26 cellular contexts compared by ENCODE assay signal in the genomic region with DNA sequence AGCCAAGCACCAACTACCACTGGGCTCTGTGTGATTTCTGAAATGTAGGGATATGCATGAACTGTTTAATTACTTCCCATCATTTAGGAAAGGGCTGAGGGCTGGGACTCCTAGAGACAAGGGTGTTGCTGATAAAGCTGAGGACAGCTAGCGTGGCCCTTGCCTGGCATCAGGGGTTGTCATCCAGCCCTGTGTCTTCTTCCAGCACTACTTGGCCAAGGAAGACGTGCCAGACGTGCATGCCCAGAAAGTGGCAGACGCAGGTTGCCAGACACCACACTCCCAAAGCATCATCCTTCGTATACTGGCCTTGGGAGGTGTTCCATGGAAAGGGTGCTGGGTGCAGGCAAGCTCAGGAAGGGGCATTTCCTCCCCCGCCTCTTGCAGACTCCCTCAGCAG.
DNase-seq lines count a peak whose midpoint lies in the region; ATAC-seq and TF ChIP-seq lines count a peak whose summit lies in the region.
"Had no signal": no experiment of that assay in that cellular context is flagged by ENCODE, and none has a peak within 500 bp of the region (broad histone marks: within the 10 kb centered on the region; RNA-seq: fewer than 3 reads in every experiment).

No MANE protein-coding gene starts in this region.

- 47 to 68% methylated on average over 3 to 5 of the region's 6 CpGs for WGBS in gastroesophageal sphincter (ENCODE audit: low coverage in 1 of 2), 2 donors
- WGBS in transverse colon (ENCODE audit: low coverage in 1 of 2), 2 donors = 92% methylated on average over 5 of the region's 6 CpGs; no CpG with 5 or more reads in 1 of the 2 donors

- no peak for TF ChIP-seq EP300 in gastroesophageal sphincter (IDR thresholded peaks at IDR 0.05)
- TF ChIP-seq EP300 in transverse colon (IDR thresholded peaks at IDR 0.05; ENCODE audit: low read depth) = no peak

- ATAC-seq in gastroesophageal sphincter = no peak
- ATAC-seq: activated CD8-positive, alpha-beta T cell treated with anti-CD3 and anti-CD28 coated beads for 36 hours; effector memory CD8-positive, alpha-beta T cell; stimulated activated effector memory CD8-positive, alpha-beta T cell treated with anti-CD3 and anti-CD28 coated beads, Interleukin-12 subunit alpha, Interleukin-12 subunit beta, amount 100 ng/mL, for 72 hours; upper lobe of right lung had no signal

- intact Hi-C loops in breast epithelium (cut with DNase I; ENCODE audit: low total_unique reads) = no loop called here
- intact Hi-C loops in MCF 10A (cut with micrococcal nuclease) = no loop called here
- intact Hi-C loops in transverse colon (cut with DNase I; ENCODE audit: low total_unique reads) = no loop called here
- intact Hi-C loops in activated T-helper 2 cell treated with anti-CD3 and anti-CD28 coated beads, Interferon-gamma antibody, Interleukin-2, Interleukin-4, amounts not matched to agents 10 μg/mL and 5 μg/mL and 100 μg/mL, durations not matched to agents 14 hours and 24 hours and 36 hours (cut with micrococcal nuclease) = no loop called here

- POLR2A ChIA-PET in MCF 10A (lab: Yijun Ruan, JAX) (no interaction called here), RWPE1 (lab: Yijun Ruan, JAX; ENCODE audit: low non-redundant PET) (no interaction called here)

- TF ChIP-seq POLR2A in breast epithelium (IDR thresholded peaks at IDR 0.05) (no peak), gastroesophageal sphincter (IDR thresholded peaks at IDR 0.05) (no peak), transverse colon (IDR thresholded peaks at IDR 0.05) (no peak)

- no peaks in the 10 kb centered on the region for H3K36me3 ChIP-seq in breast epithelium
- peaks cover 0 to 6% of the 10 kb centered on the region in 2 donors for H3K36me3 ChIP-seq in gastroesophageal sphincter
- H3K36me3 ChIP-seq in transverse colon = no peaks in the 10 kb centered on the region
- H3K36me3 ChIP-seq: heart right ventricle, upper lobe of right lung had no signal

- CTCF ChIA-PET in MCF 10A (lab: Yijun Ruan, JAX) (interaction anchor here (1.0 kb wide), 1 partner anchor 29 kb away, joined by 3 read pairs; no protein-coding TSS in a partner anchor), RWPE1 (lab: Yijun Ruan, JAX) (no interaction called here)

- H3K36me3 Mint-ChIP-seq in MCF 10A (ENCODE audit: insufficient read depth, unreplicated experiment) = no peaks in the 10 kb centered on the region
- peaks cover 3% of the 10 kb centered on the region for H3K36me3 Mint-ChIP-seq in nephron (ENCODE audit: low read depth)
- peaks cover 39% of the 10 kb centered on the region for H3K36me3 Mint-ChIP-seq in activated T-helper 2 cell treated with anti-CD3 and anti-CD28 coated beads, Interferon-gamma antibody, Interleukin-2, Interleukin-4, amounts not matched to agents 10 μg/mL and 5 μg/mL and 100 μg/mL, durations not matched to agents 14 hours and 24 hours and 36 hours (ENCODE audit: low read depth)
- H3K36me3 Mint-ChIP-seq: stimulated activated effector memory CD8-positive, alpha-beta T cell treated with anti-CD3 and anti-CD28 coated beads, Interleukin-12 subunit alpha, Interleukin-12 subunit beta, amount 100 ng/mL, for 72 hours had no signal

- H3K9me3 ChIP-seq in breast epithelium = no peaks in the 10 kb centered on the region
- H3K9me3 ChIP-seq in gastroesophageal sphincter = no peaks in the 10 kb centered on the region
- no peaks in the 10 kb centered on the region for H3K9me3 ChIP-seq in transverse colon
- H3K9me3 ChIP-seq: heart right ventricle, upper lobe of right lung had no signal

- in situ Hi-C loops in transverse colon (cut with MboI; ENCODE audit: low pct_ligation_motif_present in 1 of 4, low pct_unique_long_range_greater_than_20kb in 1 of 4, low sequenced_read_pairs in 3 of 4) = no loop called here

- H3K27ac ChIP-seq in breast epithelium (peak overlapping the region; percentile 19 to 67), gastroesophageal sphincter (peak overlapping the region in 3 of 4 donors; percentile 17 to 56 (median 47)), transverse colon (peak overlapping the region in 3 of 4 donors; percentile 28 to 69 (median 32)), RWPE1 (no peak overlapping the region)
- H3K27ac ChIP-seq: 22Rv1, KMS-11, parathyroid adenoma, upper lobe of right lung had no signal

- BruUV-seq in MCF 10A (replicated peaks; lab: Mats Ljungman, UMichigan) = no TSS peak

- no peaks in the 10 kb centered on the region for H3K27me3 Mint-ChIP-seq in MCF 10A (ENCODE audit: insufficient read depth, unreplicated experiment)
- H3K27me3 Mint-ChIP-seq in nephron (ENCODE audit: low read depth) = peaks cover 12% of the 10 kb centered on the region
- no peaks in the 10 kb centered on the region for H3K27me3 Mint-ChIP-seq in activated T-helper 2 cell treated with anti-CD3 and anti-CD28 coated beads, Interferon-gamma antibody, Interleukin-2, Interleukin-4, amounts not matched to agents 10 μg/mL and 5 μg/mL and 100 μg/mL, durations not matched to agents 14 hours and 24 hours and 36 hours (ENCODE audit: low read depth)
- H3K27me3 Mint-ChIP-seq: activated CD8-positive, alpha-beta T cell treated with anti-CD3 and anti-CD28 coated beads for 36 hours; activated naive CD8-positive, alpha-beta T cell; effector memory CD8-positive, alpha-beta T cell had no signal

- H3K4me3 ChIP-seq in breast epithelium = no peak overlapping the region
- no peak overlapping the region for H3K4me3 ChIP-seq in gastroesophageal sphincter
- H3K4me3 ChIP-seq in transverse colon = no peak overlapping the region
- H3K4me3 ChIP-seq: heart right ventricle, upper lobe of right lung had no signal

- peaks cover 2 to 18% of the 10 kb centered on the region in 2 donors for H3K4me1 ChIP-seq in breast epithelium
- peaks cover 10 to 97% (median 25%) of the 10 kb centered on the region in 3 donors for H3K4me1 ChIP-seq in gastroesophageal sphincter
- H3K4me1 ChIP-seq in transverse colon = peaks cover 21 to 56% (median 34%) of the 10 kb centered on the region in 4 donors

- H3K9me3 Mint-ChIP-seq in MCF 10A (ENCODE audit: unreplicated experiment) (no peaks in the 10 kb centered on the region), nephron (no peaks in the 10 kb centered on the region)
- H3K9me3 Mint-ChIP-seq in activated T-helper 2 cell treated with anti-CD3 and anti-CD28 coated beads, Interferon-gamma antibody, Interleukin-2, Interleukin-4, amounts not matched to agents 10 μg/mL and 5 μg/mL and 100 μg/mL, durations not matched to agents 14 hours and 24 hours and 36 hours = no peaks in the 10 kb centered on the region
- H3K9me3 Mint-ChIP-seq: activated CD8-positive, alpha-beta T cell treated with anti-CD3 and anti-CD28 coated beads for 36 hours; effector memory CD8-positive, alpha-beta T cell; stimulated activated effector memory CD8-positive, alpha-beta T cell treated with anti-CD3 and anti-CD28 coated beads, Interleukin-12 subunit alpha, Interleukin-12 subunit beta, amount 100 ng/mL, for 72 hours had no signal

- no peak overlapping the region for H3K27ac Mint-ChIP-seq in MCF 10A (ENCODE audit: low read depth, unreplicated experiment)
- H3K27ac Mint-ChIP-seq in nephron = peak overlapping the region in 2 of 3 experiments; percentile 0 to 31
- no peak overlapping the region for H3K27ac Mint-ChIP-seq in activated T-helper 2 cell treated with anti-CD3 and anti-CD28 coated beads, Interferon-gamma antibody, Interleukin-2, Interleukin-4, amounts not matched to agents 10 μg/mL and 5 μg/mL and 100 μg/mL, durations not matched to agents 14 hours and 24 hours and 36 hours
- H3K27ac Mint-ChIP-seq: activated CD8-positive, alpha-beta T cell treated with anti-CD3 and anti-CD28 coated beads for 36 hours; activated naive CD8-positive, alpha-beta T cell; effector memory CD8-positive, alpha-beta T cell; stimulated activated effector memory CD8-positive, alpha-beta T cell treated with anti-CD3 and anti-CD28 coated beads, Interleukin-12 subunit alpha, Interleukin-12 subunit beta, amount 100 ng/mL, for 72 hours had no signal

- H3K4me3 Mint-ChIP-seq in MCF 10A (ENCODE audit: unreplicated experiment) (no peak overlapping the region), nephron (no peak overlapping the region)
- H3K4me3 Mint-ChIP-seq in activated T-helper 2 cell treated with anti-CD3 and anti-CD28 coated beads, Interferon-gamma antibody, Interleukin-2, Interleukin-4, amounts not matched to agents 10 μg/mL and 5 μg/mL and 100 μg/mL, durations not matched to agents 14 hours and 24 hours and 36 hours (ENCODE audit: low read depth) = no peak overlapping the region
- H3K4me3 Mint-ChIP-seq: activated CD8-positive, alpha-beta T cell treated with anti-CD3 and anti-CD28 coated beads for 36 hours; activated naive CD8-positive, alpha-beta T cell; effector memory CD8-positive, alpha-beta T cell; stimulated activated effector memory CD8-positive, alpha-beta T cell treated with anti-CD3 and anti-CD28 coated beads, Interleukin-12 subunit alpha, Interleukin-12 subunit beta, amount 100 ng/mL, for 72 hours had no signal

- DNase-seq in breast epithelium (ENCODE audit: low spot score in 2 of 2) = no peak
- DNase-seq in MCF 10A (ENCODE audit: unreplicated experiment) = no peak
- no peak for DNase-seq in transverse colon
- DNase-seq in activated T-helper 2 cell treated with anti-CD3 and anti-CD28 coated beads, Interferon-gamma antibody, Interleukin-2, Interleukin-4, amounts not matched to agents 10 μg/mL and 5 μg/mL and 100 μg/mL, durations not matched to agents 14 hours and 24 hours and 36 hours (ENCODE audit: low spot score) = no peak
- DNase-seq in NK-92 treated with Interleukin-12 subunit alpha and Interleukin-12 subunit beta, amount 100 ng/mL, for 24 hours (lab: John Stamatoyannopoulos, UW) = no peak
- DNase-seq in RWPE1 (ENCODE audit: low spot score) = no peak
- DNase-seq: activated CD4-positive, alpha-beta T cell treated with anti-CD3 and anti-CD28 coated beads for 1 hour; activated CD8-positive, alpha-beta memory T cell treated with anti-CD3 and anti-CD28 coated beads, Interleukin-2, amount 50 U/mL, for 48 hours; activated CD8-positive, alpha-beta T cell treated with anti-CD3 and anti-CD28 coated beads for 36 hours; cortex of kidney; effector memory CD8-positive, alpha-beta T cell; erythroblast; heart right ventricle; NCI-H1436; NCI-H2081; NCI-H524 treated with DMSO at 0.1 percent for 48 hours; SHP77; stimulated activated CD4-positive, alpha-beta T cell treated with anti-CD3 and anti-CD28 coated beads, Interleukin-15, amount 100 ng/mL, for 24 hours; upper lobe of right lung had no signal

- H3K27me3 ChIP-seq in breast epithelium (no peaks in the 10 kb centered on the region), gastroesophageal sphincter (no peaks in the 10 kb centered on the region), transverse colon (no peaks in the 10 kb centered on the region)
- H3K27me3 ChIP-seq: heart right ventricle, upper lobe of right lung had no signal

- no peak for TF ChIP-seq CTCF in breast epithelium (IDR thresholded peaks at IDR 0.05)
- TF ChIP-seq CTCF in MCF 10A (IDR thresholded peaks at IDR 0.05; ENCODE audit: unreplicated experiment) = no peak
- no peak for TF ChIP-seq CTCF in gastroesophageal sphincter (IDR thresholded peaks at IDR 0.05)
- TF ChIP-seq CTCF in nephron (IDR thresholded peaks at IDR 0.05; ENCODE audit: unreplicated experiment in 3 of 3) = no peak
- TF ChIP-seq CTCF in transverse colon (IDR thresholded peaks at IDR 0.05) = no peak
- TF ChIP-seq CTCF in RWPE1 (conservative IDR thresholded peaks at IDR 0.05; ENCODE audit: low read depth) = no peak

- H3K4me1 Mint-ChIP-seq in MCF 10A (ENCODE audit: insufficient read depth, unreplicated experiment) (peaks cover 37% of the 10 kb centered on the region), nephron (peaks cover 77% of the 10 kb centered on the region)
- peaks cover 33% of the 10 kb centered on the region for H3K4me1 Mint-ChIP-seq in activated T-helper 2 cell treated with anti-CD3 and anti-CD28 coated beads, Interferon-gamma antibody, Interleukin-2, Interleukin-4, amounts not matched to agents 10 μg/mL and 5 μg/mL and 100 μg/mL, durations not matched to agents 14 hours and 24 hours and 36 hours (ENCODE audit: low read depth)

Comparison
In these comparisons a context has a peak if more than half of its experiments do, and no peak if none do; other contexts are left out.
1. H3K27ac Mint-ChIP-seq: peak in nephron (2 of 3); none in MCF 10A (single experiment) and activated T-helper 2 cell treated with anti-CD3 and anti-CD28 coated beads, Interferon-gamma antibody, Interleukin-2, Interleukin-4, amounts not matched to agents 10 μg/mL and 5 μg/mL and 100 μg/mL, durations not matched to agents 14 hours and 24 hours and 36 hours (single experiment).